ENCODE assay signal across 1 cellular context in genomic region chr7:155652156-155653124, GRCh38.
A peak's percentile ranks its signal among the peaks of the same experiment; 100 is the strongest.
TF ChIP-seq lines count a peak whose summit lies in the region.

No MANE protein-coding gene starts in this region.

TF ChIP-seq in HepG2, 621 proteins besides CTCF, POLR2A, EP300 and RAD21 (continued from another document):
- TF ChIP-seq PAXIP1 (CRISPR knock-in tag; conservative IDR thresholded peaks at IDR 0.05), result 0 out of 2 replicates have a peak, but pooled peaks have one; percentile 12
- no peak for TF ChIP-seq HBP1 (CRISPR knock-in tag; IDR thresholded peaks at IDR 0.05; ENCODE audit: low read depth)
- no peak for TF ChIP-seq LCORL (IDR thresholded peaks at IDR 0.05)
- 0 out of 2 replicates have a peak, but pooled peaks have one; percentile 14 for TF ChIP-seq LCORL (CRISPR knock-in tag; IDR thresholded peaks at IDR 0.05)
- TF ChIP-seq ARID5B (CRISPR knock-in tag; IDR thresholded peaks at IDR 0.05), result 0 out of 2 replicates have a peak, but pooled peaks have one; percentile 7
- TF ChIP-seq ZNF652 (CRISPR knock-in tag; IDR thresholded peaks at IDR 0.05; ENCODE audit: borderline replicate concordance, low read depth), result no peak
